Comparison of ENCODE assay signal across 21 cellular contexts in genomic region chr4:132992686-132993085, GRCh38.
DNase-seq lines count a peak whose midpoint lies in the region; ATAC-seq, FAIRE-seq and TF ChIP-seq lines count a peak whose summit lies in the region.
"Had no signal": no experiment of that assay in that cellular context is flagged by ENCODE, and none has a peak within 500 bp of the region (broad histone marks: within the 10 kb centered on the region; RNA-seq: fewer than 3 reads in every experiment).

No MANE protein-coding gene starts in this region.

- DNase-seq in SK-MEL-5 (ENCODE audit: low read depth, low spot score) (peak; percentile 31), endothelial cell of umbilical vein (ENCODE audit: low read depth, low spot score) (peak; percentile 95), superior temporal gyrus (ENCODE audit: extremely low spot score) (peak; percentile 71), frontal cortex (ENCODE audit: low spot score in 2 of 2) (no peak)
- DNase-seq: ACHN, COR-L47, GM23248, NCI-H1694 treated with DMSO at 0.1 percent for 48 hours, NCI-H2107, NCI-H345, NCI-H526, PC-9, SIG-M5 had no signal

- POLR2A ChIA-PET in endothelial cell of umbilical vein (lab: Charles Lee), result interaction anchor here (0.9 to 2.4 kb wide), 3 partner anchors 99 to 158 kb away, joined by 3 to 14 read pairs (median 5); partner anchors contain the start of gene PCDH10

- H3K9me3 ChIP-seq in endothelial cell of umbilical vein (replicated peaks; ENCODE audit: control insufficient read depth, insufficient read depth, low read length) (no peaks in the 10 kb centered on the region), mesodermal cell (ENCODE audit: control insufficient read depth, low read length) (no peaks in the 10 kb centered on the region)

- no peaks in the 10 kb centered on the region for H3K79me2 ChIP-seq in endothelial cell of umbilical vein (ENCODE audit: control insufficient read depth, insufficient read depth, low read length)

- H4K20me1 ChIP-seq in endothelial cell of umbilical vein (replicated peaks; ENCODE audit: control insufficient read depth, extremely low read depth, insufficient read depth, low read length), result no peaks in the 10 kb centered on the region

- H3K4me1 ChIP-seq in endothelial cell of umbilical vein (ENCODE audit: control insufficient read depth, extremely low read depth, insufficient read depth, low read length), result peaks cover 38% of the 10 kb centered on the region
- H3K4me1 ChIP-seq in mesodermal cell (ENCODE audit: control insufficient read depth, insufficient read depth, low read length, poor library complexity, severe bottlenecking), result peaks cover 25% of the 10 kb centered on the region

- H3K36me3 ChIP-seq in endothelial cell of umbilical vein (ENCODE audit: control insufficient read depth in 2 of 2, extremely low read depth in 1 of 2, insufficient read depth in 2 of 2, low read length in 2 of 2), result no peaks in the 10 kb centered on the region
- no peaks in the 10 kb centered on the region for H3K36me3 ChIP-seq in mesodermal cell (ENCODE audit: control insufficient read depth, insufficient read depth, low read length)

- H3K27me3 ChIP-seq in endothelial cell of umbilical vein (ENCODE audit: control insufficient read depth in 2 of 2, insufficient read depth in 2 of 2, low read length in 2 of 2), result no peaks in the 10 kb centered on the region

- peak overlapping the region; percentile 88 for H3K9ac ChIP-seq in endothelial cell of umbilical vein (replicated peaks; ENCODE audit: extremely low read depth, insufficient read depth, low read length)
- H3K9ac ChIP-seq: GM23248 had no signal

- BruUV-seq in endothelial cell of umbilical vein (replicated peaks; lab: Mats Ljungman, UMichigan), result no TSS peak

- WGBS in mesodermal cell (ENCODE audit: insufficient coverage in 2 of 2), 2 experiments, result 100% methylated on average over 1 of the region's 2 CpGs; no CpG with 5 or more reads in 1 of the 2 experiments

- TF ChIP-seq POLR2A in endothelial cell of umbilical vein (IDR thresholded peaks at IDR 0.05; ENCODE audit: low read depth, low read length), result no peak

- H3K4me3 ChIP-seq in endothelial cell of umbilical vein (replicated peaks in 1 of 3; ENCODE audit: insufficient read depth in 1 of 3, low read depth in 1 of 3, low read length in 3 of 3), result peak overlapping the region in 1 of 3 experiments; percentile 36
- no peak overlapping the region for H3K4me3 ChIP-seq in mesodermal cell (ENCODE audit: extremely low read depth, insufficient read depth, low read length, poor library complexity, severe bottlenecking)
- H3K4me3 ChIP-seq: GM12878, GM23248, K562, PC-9 had no signal

- in situ Hi-C loops in SK-MEL-5 (cut with HindIII; ENCODE audit: low pct_unique_long_range_greater_than_20kb, low sequenced_read_pairs), result no loop called here

- intact Hi-C loops in endothelial cell of umbilical vein (cut with micrococcal nuclease), result loop anchor here (1.0 to 5.0 kb wide), 4 partner anchors 8 to 155 kb away; partner anchors contain the start of gene PCDH10

- H3K4me2 ChIP-seq in endothelial cell of umbilical vein (ENCODE audit: insufficient read depth, low read length), result peak overlapping the region; percentile 91
- H3K4me2 ChIP-seq: PC-9 had no signal

- H3K9me1 ChIP-seq in endothelial cell of umbilical vein (replicated peaks; ENCODE audit: control insufficient read depth, extremely low read depth, insufficient read depth, low read length), result no peaks in the 10 kb centered on the region

- FAIRE-seq in endothelial cell of umbilical vein (lab: Jason Lieb, UNC), result peak; percentile 84
- FAIRE-seq in frontal cortex (lab: Jason Lieb, UNC), result no peak
- FAIRE-seq: GM12878, GM19239, K562 had no signal

- CTCF ChIA-PET in endothelial cell of umbilical vein (lab: Charles Lee), result interaction anchor here (0.9 to 2.0 kb wide), 9 partner anchors 8 to 160 kb away, joined by 3 to 15 read pairs (median 3); partner anchors contain the start of gene PCDH10

- TF ChIP-seq CTCF in endothelial cell of umbilical vein (IDR thresholded peaks at IDR 0.05; ENCODE audit: extremely low read depth in 1 of 2, insufficient read depth in 1 of 2, low read depth in 1 of 2, low read length in 2 of 2), result no peak

- no peak overlapping the region for H2AFZ ChIP-seq in endothelial cell of umbilical vein (ENCODE audit: low read depth, low read length)
- H2AFZ ChIP-seq: GM23248, PC-9 had no signal

- ATAC-seq in GM21737 (IDR thresholded peaks at IDR 0.05; ENCODE audit: unreplicated experiment) (no peak), HG02885 (IDR thresholded peaks at IDR 0.05; ENCODE audit: poor library complexity, unreplicated experiment) (no peak)
- ATAC-seq: GM12878, HCT116, K562 had no signal

- dilution Hi-C loops in endothelial cell of umbilical vein (cut with MboI; ENCODE audit: extremely low pct_ligation_motif_present, low sequenced_read_pairs), result no loop called here

- H3K27ac ChIP-seq in endothelial cell of umbilical vein (ENCODE audit: insufficient read depth, low read depth, low read length), result peak overlapping the region; percentile 98
- H3K27ac ChIP-seq in mesodermal cell (ENCODE audit: low read depth, low read length, severe bottlenecking), result peak overlapping the region; percentile 41
- H3K27ac ChIP-seq: GM23248, PC-9, RWPE1 had no signal

TF ChIP-seq in endothelial cell of umbilical vein, 7 proteins besides CTCF, POLR2A, EP300 and RAD21:
- TF ChIP-seq GATA2 (IDR thresholded peaks at IDR 0.05; ENCODE audit: insufficient read depth, insufficient read length, low read depth, low read length) (peak; percentile 54), MYC (IDR thresholded peaks at IDR 0.05; ENCODE audit: low read depth, low read length) (no peak), POLR2AphosphoS5 (IDR thresholded peaks at IDR 0.05; ENCODE audit: insufficient read depth, low read depth, low read length) (peak; percentile 43), FOS (IDR thresholded peaks at IDR 0.05; ENCODE audit: borderline replicate concordance, insufficient read depth, low read length) (peak; percentile 59), JUN (IDR thresholded peaks at IDR 0.05; ENCODE audit: borderline replicate concordance, insufficient read depth, insufficient read length, low read depth) (peak; percentile 52), EZH2 (IDR thresholded peaks at IDR 0.05; ENCODE audit: borderline replicate concordance, low read depth, low read length, severe bottlenecking) (no peak)
TF ChIP-seq in endothelial cell of umbilical vein: peak in this region for 4.

Comparison
In these comparisons a context has a peak if more than half of its experiments do, and no peak if none do; other contexts are left out.
1. DNase-seq: peak in SK-MEL-5 (single experiment), endothelial cell of umbilical vein (single experiment) and superior temporal gyrus (single experiment); none in frontal cortex (0 of 2).